Comparison of ENCODE assay signal across 1 cellular context in the genomic region with DNA sequence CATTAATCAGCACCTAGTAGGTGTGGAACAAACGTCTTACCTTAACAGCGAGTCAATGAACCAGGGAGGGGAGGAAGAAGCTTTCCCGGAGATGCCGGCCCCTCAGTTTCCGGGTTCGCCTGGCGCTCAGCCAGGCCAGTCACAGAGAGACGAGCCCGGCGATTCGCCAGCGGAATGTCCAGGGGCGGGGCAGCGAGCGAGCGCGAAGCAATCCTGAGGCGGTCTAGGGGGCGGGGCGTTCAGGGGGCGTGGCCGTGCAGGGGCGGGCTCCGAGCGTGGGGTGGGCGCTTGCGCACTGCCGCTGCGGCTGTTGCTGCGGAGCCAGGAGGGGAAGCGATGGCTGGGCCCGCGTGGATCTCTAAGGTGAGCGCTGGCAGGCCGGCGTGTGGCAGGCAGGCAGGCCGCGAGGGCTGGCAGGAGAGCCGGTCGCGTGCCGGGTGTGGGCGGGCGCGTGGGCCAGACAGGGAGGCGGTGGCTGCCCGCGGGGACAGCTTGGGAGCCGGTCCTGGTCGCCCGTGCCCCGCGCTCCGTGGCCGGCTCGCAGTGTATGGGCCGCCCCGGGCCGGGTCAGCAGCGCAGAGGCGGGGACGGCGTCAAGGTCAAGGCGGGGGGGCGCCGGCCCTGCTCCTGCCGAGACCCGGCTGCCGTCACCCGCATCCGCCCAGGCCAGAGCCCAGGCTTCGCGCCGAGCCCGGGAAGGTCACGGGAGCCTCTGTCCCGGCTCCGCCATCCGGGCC.
TF ChIP-seq lines count a peak whose summit lies in the region.

Gene IDH3A, plus strand, starts transcription at position 295 of the 737 bp plus-strand sequence. Its CDS starts 42 bp downstream, at position 337.

TF ChIP-seq in HepG2, 621 proteins besides CTCF, POLR2A, EP300 and RAD21 (continued from another document and continues in another):
- TF ChIP-seq, protein P1, sequence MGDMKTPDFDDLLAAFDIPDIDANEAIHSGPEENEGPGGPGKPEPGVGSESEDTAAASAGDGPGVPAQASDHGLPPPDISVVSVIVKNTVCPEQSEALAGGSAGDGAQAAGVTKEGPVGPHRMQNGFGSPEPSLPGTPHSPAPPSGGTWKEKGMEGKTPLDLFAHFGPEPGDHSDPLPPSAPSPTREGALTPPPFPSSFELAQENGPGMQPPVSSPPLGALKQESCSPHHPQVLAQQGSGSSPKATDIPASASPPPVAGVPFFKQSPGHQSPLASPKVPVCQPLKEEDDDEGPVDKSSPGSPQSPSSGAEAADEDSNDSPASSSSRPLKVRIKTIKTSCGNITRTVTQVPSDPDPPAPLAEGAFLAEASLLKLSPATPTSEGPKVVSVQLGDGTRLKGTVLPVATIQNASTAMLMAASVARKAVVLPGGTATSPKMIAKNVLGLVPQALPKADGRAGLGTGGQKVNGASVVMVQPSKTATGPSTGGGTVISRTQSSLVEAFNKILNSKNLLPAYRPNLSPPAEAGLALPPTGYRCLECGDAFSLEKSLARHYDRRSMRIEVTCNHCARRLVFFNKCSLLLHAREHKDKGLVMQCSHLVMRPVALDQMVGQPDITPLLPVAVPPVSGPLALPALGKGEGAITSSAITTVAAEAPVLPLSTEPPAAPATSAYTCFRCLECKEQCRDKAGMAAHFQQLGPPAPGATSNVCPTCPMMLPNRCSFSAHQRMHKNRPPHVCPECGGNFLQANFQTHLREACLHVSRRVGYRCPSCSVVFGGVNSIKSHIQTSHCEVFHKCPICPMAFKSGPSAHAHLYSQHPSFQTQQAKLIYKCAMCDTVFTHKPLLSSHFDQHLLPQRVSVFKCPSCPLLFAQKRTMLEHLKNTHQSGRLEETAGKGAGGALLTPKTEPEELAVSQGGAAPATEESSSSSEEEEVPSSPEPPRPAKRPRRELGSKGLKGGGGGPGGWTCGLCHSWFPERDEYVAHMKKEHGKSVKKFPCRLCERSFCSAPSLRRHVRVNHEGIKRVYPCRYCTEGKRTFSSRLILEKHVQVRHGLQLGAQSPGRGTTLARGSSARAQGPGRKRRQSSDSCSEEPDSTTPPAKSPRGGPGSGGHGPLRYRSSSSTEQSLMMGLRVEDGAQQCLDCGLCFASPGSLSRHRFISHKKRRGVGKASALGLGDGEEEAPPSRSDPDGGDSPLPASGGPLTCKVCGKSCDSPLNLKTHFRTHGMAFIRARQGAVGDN (CRISPR knock-in tag; IDR thresholded peaks at IDR 0.05) = peak; percentile 78
- TF ChIP-seq NFAT5 (CRISPR knock-in tag; IDR thresholded peaks at IDR 0.05) (no peak), ZNF564 (CRISPR knock-in tag; IDR thresholded peaks at IDR 0.05) (peak; percentile 49; the same call in 1 of the 2 replicates), ZNF207 (IDR thresholded peaks at IDR 0.05; ENCODE audit: borderline replicate concordance) (no peak), RBM22 (optimal IDR thresholded peaks at IDR 0.05; ENCODE audit: low read length) (no peak), FIP1L1 (IDR thresholded peaks at IDR 0.05; ENCODE audit: borderline replicate concordance, insufficient read depth, low read depth, low read length) (no peak), ZSCAN21 (CRISPR knock-in tag; IDR thresholded peaks at IDR 0.05; ENCODE audit: borderline replicate concordance) (no peak; the same call in 1 of the 2 replicates), MLX (CRISPR knock-in tag; IDR thresholded peaks at IDR 0.05) (no peak), KLF13 (CRISPR knock-in tag; IDR thresholded peaks at IDR 0.05) (no peak), ZBTB39 (CRISPR knock-in tag; IDR thresholded peaks at IDR 0.05) (no peak), ATF6 (CRISPR knock-in tag; conservative IDR thresholded peaks at IDR 0.05) (no peak), PHF20 (CRISPR knock-in tag; IDR thresholded peaks at IDR 0.05) (peak; percentile 72), RAD51 (IDR thresholded peaks at IDR 0.05; ENCODE audit: borderline replicate concordance) (no peak), ZNF737 (CRISPR knock-in tag; IDR thresholded peaks at IDR 0.05; ENCODE audit: borderline replicate concordance) (no peak), GATA4 (IDR thresholded peaks at IDR 0.05; ENCODE audit: borderline replicate concordance, low read depth) (0 out of 2 replicates have a peak, but pooled peaks have one; percentile 1), MYC (CRISPR knock-in tag; IDR thresholded peaks at IDR 0.05; ENCODE audit: borderline replicate concordance) (peak; percentile 76)
- TF ChIP-seq, protein P2, sequence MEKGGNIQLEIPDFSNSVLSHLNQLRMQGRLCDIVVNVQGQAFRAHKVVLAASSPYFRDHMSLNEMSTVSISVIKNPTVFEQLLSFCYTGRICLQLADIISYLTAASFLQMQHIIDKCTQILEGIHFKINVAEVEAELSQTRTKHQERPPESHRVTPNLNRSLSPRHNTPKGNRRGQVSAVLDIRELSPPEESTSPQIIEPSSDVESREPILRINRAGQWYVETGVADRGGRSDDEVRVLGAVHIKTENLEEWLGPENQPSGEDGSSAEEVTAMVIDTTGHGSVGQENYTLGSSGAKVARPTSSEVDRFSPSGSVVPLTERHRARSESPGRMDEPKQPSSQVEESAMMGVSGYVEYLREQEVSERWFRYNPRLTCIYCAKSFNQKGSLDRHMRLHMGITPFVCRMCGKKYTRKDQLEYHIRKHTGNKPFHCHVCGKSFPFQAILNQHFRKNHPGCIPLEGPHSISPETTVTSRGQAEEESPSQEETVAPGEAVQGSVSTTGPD (CRISPR knock-in tag; IDR thresholded peaks at IDR 0.05) = no peak
- TF ChIP-seq, protein P3, sequence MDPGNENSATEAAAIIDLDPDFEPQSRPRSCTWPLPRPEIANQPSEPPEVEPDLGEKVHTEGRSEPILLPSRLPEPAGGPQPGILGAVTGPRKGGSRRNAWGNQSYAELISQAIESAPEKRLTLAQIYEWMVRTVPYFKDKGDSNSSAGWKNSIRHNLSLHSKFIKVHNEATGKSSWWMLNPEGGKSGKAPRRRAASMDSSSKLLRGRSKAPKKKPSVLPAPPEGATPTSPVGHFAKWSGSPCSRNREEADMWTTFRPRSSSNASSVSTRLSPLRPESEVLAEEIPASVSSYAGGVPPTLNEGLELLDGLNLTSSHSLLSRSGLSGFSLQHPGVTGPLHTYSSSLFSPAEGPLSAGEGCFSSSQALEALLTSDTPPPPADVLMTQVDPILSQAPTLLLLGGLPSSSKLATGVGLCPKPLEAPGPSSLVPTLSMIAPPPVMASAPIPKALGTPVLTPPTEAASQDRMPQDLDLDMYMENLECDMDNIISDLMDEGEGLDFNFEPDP (CRISPR knock-in tag; conservative IDR thresholded peaks at IDR 0.05) = no peak
- TF ChIP-seq, protein P4, sequence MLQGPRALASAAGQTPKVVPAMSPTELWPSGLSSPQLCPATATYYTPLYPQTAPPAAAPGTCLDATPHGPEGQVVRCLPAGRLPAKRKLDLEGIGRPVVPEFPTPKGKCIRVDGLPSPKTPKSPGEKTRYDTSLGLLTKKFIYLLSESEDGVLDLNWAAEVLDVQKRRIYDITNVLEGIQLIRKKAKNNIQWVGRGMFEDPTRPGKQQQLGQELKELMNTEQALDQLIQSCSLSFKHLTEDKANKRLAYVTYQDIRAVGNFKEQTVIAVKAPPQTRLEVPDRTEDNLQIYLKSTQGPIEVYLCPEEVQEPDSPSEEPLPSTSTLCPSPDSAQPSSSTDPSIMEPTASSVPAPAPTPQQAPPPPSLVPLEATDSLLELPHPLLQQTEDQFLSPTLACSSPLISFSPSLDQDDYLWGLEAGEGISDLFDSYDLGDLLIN (CRISPR knock-in tag; IDR thresholded peaks at IDR 0.05; ENCODE audit: borderline replicate concordance) = no peak
- TF ChIP-seq, protein P5, sequence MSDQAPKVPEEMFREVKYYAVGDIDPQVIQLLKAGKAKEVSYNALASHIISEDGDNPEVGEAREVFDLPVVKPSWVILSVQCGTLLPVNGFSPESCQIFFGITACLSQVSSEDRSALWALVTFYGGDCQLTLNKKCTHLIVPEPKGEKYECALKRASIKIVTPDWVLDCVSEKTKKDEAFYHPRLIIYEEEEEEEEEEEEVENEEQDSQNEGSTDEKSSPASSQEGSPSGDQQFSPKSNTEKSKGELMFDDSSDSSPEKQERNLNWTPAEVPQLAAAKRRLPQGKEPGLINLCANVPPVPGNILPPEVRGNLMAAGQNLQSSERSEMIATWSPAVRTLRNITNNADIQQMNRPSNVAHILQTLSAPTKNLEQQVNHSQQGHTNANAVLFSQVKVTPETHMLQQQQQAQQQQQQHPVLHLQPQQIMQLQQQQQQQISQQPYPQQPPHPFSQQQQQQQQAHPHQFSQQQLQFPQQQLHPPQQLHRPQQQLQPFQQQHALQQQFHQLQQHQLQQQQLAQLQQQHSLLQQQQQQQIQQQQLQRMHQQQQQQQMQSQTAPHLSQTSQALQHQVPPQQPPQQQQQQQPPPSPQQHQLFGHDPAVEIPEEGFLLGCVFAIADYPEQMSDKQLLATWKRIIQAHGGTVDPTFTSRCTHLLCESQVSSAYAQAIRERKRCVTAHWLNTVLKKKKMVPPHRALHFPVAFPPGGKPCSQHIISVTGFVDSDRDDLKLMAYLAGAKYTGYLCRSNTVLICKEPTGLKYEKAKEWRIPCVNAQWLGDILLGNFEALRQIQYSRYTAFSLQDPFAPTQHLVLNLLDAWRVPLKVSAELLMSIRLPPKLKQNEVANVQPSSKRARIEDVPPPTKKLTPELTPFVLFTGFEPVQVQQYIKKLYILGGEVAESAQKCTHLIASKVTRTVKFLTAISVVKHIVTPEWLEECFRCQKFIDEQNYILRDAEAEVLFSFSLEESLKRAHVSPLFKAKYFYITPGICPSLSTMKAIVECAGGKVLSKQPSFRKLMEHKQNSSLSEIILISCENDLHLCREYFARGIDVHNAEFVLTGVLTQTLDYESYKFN (CRISPR knock-in tag; conservative IDR thresholded peaks at IDR 0.05) = 0 out of 2 replicates have a peak, but pooled peaks have one; percentile 11
- TF ChIP-seq, protein P6, sequence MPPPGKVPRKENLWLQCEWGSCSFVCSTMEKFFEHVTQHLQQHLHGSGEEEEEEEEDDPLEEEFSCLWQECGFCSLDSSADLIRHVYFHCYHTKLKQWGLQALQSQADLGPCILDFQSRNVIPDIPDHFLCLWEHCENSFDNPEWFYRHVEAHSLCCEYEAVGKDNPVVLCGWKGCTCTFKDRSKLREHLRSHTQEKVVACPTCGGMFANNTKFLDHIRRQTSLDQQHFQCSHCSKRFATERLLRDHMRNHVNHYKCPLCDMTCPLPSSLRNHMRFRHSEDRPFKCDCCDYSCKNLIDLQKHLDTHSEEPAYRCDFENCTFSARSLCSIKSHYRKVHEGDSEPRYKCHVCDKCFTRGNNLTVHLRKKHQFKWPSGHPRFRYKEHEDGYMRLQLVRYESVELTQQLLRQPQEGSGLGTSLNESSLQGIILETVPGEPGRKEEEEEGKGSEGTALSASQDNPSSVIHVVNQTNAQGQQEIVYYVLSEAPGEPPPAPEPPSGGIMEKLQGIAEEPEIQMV (CRISPR knock-in tag; IDR thresholded peaks at IDR 0.05; ENCODE audit: low read depth) = no peak
